In genomic region chr20:53916173-53916512, GRCh38 we compare ENCODE assay signal across 1 cellular context.
TF ChIP-seq lines count a peak whose summit lies in the region.

No MANE protein-coding gene starts in this region.

TF ChIP-seq in GM23338, 12 proteins besides CTCF, POLR2A, EP300 and RAD21 (continued from another document):
- TF ChIP-seq, protein P1, sequence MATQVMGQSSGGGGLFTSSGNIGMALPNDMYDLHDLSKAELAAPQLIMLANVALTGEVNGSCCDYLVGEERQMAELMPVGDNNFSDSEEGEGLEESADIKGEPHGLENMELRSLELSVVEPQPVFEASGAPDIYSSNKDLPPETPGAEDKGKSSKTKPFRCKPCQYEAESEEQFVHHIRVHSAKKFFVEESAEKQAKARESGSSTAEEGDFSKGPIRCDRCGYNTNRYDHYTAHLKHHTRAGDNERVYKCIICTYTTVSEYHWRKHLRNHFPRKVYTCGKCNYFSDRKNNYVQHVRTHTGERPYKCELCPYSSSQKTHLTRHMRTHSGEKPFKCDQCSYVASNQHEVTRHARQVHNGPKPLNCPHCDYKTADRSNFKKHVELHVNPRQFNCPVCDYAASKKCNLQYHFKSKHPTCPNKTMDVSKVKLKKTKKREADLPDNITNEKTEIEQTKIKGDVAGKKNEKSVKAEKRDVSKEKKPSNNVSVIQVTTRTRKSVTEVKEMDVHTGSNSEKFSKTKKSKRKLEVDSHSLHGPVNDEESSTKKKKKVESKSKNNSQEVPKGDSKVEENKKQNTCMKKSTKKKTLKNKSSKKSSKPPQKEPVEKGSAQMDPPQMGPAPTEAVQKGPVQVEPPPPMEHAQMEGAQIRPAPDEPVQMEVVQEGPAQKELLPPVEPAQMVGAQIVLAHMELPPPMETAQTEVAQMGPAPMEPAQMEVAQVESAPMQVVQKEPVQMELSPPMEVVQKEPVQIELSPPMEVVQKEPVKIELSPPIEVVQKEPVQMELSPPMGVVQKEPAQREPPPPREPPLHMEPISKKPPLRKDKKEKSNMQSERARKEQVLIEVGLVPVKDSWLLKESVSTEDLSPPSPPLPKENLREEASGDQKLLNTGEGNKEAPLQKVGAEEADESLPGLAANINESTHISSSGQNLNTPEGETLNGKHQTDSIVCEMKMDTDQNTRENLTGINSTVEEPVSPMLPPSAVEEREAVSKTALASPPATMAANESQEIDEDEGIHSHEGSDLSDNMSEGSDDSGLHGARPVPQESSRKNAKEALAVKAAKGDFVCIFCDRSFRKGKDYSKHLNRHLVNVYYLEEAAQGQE (IDR thresholded peaks at IDR 0.05; ENCODE audit: unreplicated experiment) = no peak
- TF ChIP-seq EZH2 (IDR thresholded peaks at IDR 0.05; ENCODE audit: low read depth, unreplicated experiment) = no peak
TF ChIP-seq in GM23338: peak in this region for 0.
